In the genomic region with DNA sequence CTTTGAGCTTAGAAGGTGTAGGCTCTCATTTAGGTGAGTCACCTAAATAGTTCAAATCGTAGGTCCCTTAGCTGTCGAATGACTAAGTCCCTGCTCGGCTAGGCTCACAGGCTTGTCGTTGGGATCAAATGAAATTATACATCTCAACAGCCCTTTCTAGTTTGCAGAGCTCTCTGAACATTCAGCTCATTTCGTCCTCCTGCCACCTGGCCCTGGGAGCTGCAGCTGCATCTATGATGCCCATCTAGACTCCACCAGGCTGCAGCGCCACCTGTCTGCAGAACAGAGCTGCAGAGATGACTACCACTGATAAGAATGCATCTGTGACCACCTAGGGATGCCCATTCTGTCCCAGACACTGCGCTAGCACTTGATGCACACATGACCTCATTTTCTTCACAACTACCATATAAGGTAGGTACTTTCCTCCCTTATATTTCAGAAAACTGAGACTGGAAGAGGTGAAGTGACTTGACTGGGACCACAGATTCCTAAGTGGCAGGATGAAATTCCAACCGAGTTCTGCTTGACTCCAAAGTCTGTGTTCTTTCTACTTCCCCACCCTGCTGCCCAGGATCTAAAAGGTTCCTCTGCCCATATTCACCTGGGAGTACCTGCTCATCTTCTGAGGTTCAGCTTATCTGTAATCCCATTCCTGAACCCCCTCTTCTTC, we compare ENCODE assay signal across 8 cellular contexts.
DNase-seq lines count a peak whose midpoint lies in the region; FAIRE-seq and TF ChIP-seq lines count a peak whose summit lies in the region.

No MANE protein-coding gene starts in this region.

- H3K9me3 ChIP-seq in neuronal stem cell (replicated peaks in 1 of 2; ENCODE audit: control insufficient read depth in 2 of 2, insufficient read depth in 1 of 2, low read depth in 1 of 2, low read length in 2 of 2): no peaks in the 10 kb centered on the region

- no peak overlapping the region for H3K27ac ChIP-seq in neuronal stem cell (replicated peaks; ENCODE audit: low read length)

- no peak overlapping the region for H4K91ac ChIP-seq in neuronal stem cell (ENCODE audit: low read depth, low read length, poor library complexity)

- H4K8ac ChIP-seq in neuronal stem cell (ENCODE audit: low read depth, low read length): no peak overlapping the region

- no peak for TF ChIP-seq POLR2A in H54 (IDR thresholded peaks at IDR 0.05; ENCODE audit: low read depth, low read length)

- DNase-seq in DMS53 (lab: John Stamatoyannopoulos, UW): peak; percentile 99
- peak; percentile 91 for DNase-seq in H54 (ENCODE audit: insufficient read length, low spot score)
- DNase-seq in NCI-H1436 (lab: John Stamatoyannopoulos, UW): peak; percentile 73
- DNase-seq in T1000 (lab: John Stamatoyannopoulos, UW): peak; percentile 79
- DNase-seq in epithelial cell of esophagus (ENCODE audit: low read depth): peak; percentile 95
- peak; percentile 59 for DNase-seq in neuronal stem cell (ENCODE audit: low spot score)
- DNase-seq in stimulated activated naive CD4-positive, alpha-beta T cell (lab: John Stamatoyannopoulos, UW): no peak
- no peak for DNase-seq in cerebellum (ENCODE audit: low spot score)

- H2BK15ac ChIP-seq in neuronal stem cell (ENCODE audit: low read length): no peak overlapping the region

- H2BK5ac ChIP-seq in neuronal stem cell (ENCODE audit: low read length): no peak overlapping the region

- H3K23ac ChIP-seq in neuronal stem cell (ENCODE audit: low read depth, low read length, poor library complexity): no peak overlapping the region

- H3K27me3 ChIP-seq in neuronal stem cell (ENCODE audit: control insufficient read depth in 3 of 3, insufficient read depth in 3 of 3, low read depth in 1 of 3, low read length in 3 of 3): no peaks in the 10 kb centered on the region

- TF ChIP-seq CTCF in epithelial cell of esophagus (IDR thresholded peaks at IDR 0.05; ENCODE audit: insufficient read depth, low read depth, low read length, missing control alignments): peak; percentile 84

- FAIRE-seq in H54 (lab: Jason Lieb, UNC): peak; percentile 98

- H2BK12ac ChIP-seq in neuronal stem cell (ENCODE audit: low read length): no peak overlapping the region

- H3K4ac ChIP-seq in neuronal stem cell (ENCODE audit: low read length): no peak overlapping the region

- no peak overlapping the region for H2AK5ac ChIP-seq in neuronal stem cell (ENCODE audit: low read depth, low read length)

- peaks cover 0 to 2% of the 10 kb centered on the region in 2 donors for H3K36me3 ChIP-seq in neuronal stem cell (replicated peaks in 1 of 2; ENCODE audit: control insufficient read depth in 2 of 2, insufficient read depth in 2 of 2, low read length in 2 of 2)

- H3K9ac ChIP-seq in neuronal stem cell (ENCODE audit: low read depth, low read length, poor library complexity): no peak overlapping the region

- no peak overlapping the region for H3K14ac ChIP-seq in neuronal stem cell (ENCODE audit: low read length)

- H3K79me1 ChIP-seq in neuronal stem cell (ENCODE audit: low read depth, low read length): no peaks in the 10 kb centered on the region

- H3K4me2 ChIP-seq in neuronal stem cell (ENCODE audit: insufficient read depth, low read length, poor library complexity, severe bottlenecking): no peak overlapping the region

- H3K4me3 ChIP-seq in epithelial cell of esophagus (ENCODE audit: low read length) (no peak overlapping the region), neuronal stem cell (ENCODE audit: low read length in 2 of 2) (no peak overlapping the region)

- WGBS in neuronal stem cell (ENCODE audit: extremely low coverage in 2 of 2, insufficient read length in 2 of 2, insufficient replicate concordance in 1 of 2), 2 donors: no CpG with 5 or more reads among the region's 8 CpGs

- H3K18ac ChIP-seq in neuronal stem cell (ENCODE audit: low read length): no peak overlapping the region

- H3K4me1 ChIP-seq in neuronal stem cell (ENCODE audit: control insufficient read depth in 2 of 2, insufficient read depth in 1 of 2, low read depth in 1 of 2, low read length in 2 of 2): peaks cover 0 to 1% of the 10 kb centered on the region in 2 donors

- H2BK120ac ChIP-seq in neuronal stem cell (ENCODE audit: low read depth, low read length): no peak overlapping the region

- H2AFZ ChIP-seq in neuronal stem cell (ENCODE audit: low read length): no peak overlapping the region

Comparison
In these comparisons a context has a peak if more than half of its experiments do, and no peak if none do; other contexts are left out.
1. DNase-seq: peak in DMS53 (single experiment), H54 (single experiment), NCI-H1436 (single experiment), T1000 (single experiment), epithelial cell of esophagus (single experiment) and neuronal stem cell (single experiment); none in stimulated activated naive CD4-positive, alpha-beta T cell (0 of 6) and cerebellum (single experiment).